ENCODE assay signal across 8 cellular contexts in the genomic region with DNA sequence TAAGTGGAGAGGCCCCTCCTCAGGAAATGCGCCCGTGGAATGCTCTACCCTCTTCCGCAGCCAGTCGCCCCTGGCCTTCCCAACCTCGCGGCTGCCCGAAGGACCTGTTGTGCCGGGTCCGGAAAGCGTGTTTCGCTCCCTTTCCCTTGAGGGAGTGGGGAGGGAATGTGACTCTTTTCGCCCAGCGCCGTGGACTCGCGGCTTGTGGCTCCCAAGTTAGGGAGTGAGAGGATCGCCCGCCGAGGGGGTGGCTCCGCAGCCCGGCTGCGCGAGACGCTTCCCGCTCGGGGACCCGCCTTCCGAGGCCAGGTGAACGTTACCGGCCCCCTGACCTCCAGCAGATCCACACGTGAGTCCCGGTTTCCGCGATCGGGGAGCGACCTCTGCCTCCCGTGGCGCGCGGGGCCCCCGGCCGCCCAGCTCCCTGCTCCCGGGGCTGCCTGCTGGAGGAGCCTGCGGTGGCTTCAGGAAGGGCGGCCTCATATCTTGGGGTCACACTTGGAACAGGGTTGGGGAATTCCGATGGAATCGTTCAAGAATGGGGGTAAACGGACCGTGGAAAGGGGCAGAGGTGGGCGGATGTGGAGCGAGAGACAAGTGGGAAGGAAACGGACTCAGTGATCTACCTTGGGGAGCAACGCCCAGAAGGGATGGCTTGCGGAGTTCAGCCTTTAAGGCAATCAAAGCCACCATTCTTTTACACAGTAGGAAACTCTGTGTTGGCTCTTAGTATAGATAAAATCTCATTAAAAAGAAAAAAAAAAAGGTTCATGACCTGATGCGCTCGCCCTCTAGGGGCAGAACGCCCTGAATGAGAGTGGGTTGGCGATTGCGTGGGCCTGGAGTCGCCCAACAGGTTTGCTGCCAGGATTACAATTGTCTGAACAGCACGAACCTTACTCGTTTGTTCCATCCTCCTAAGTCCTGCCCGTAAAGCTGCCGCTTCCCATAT. TPM values are rescaled to one million over a fixed set of nuclear protein-coding genes. Genes with fewer than 3 reads are reported as not detected.
DNase-seq lines count a peak whose midpoint lies in the region; ATAC-seq lines count a peak whose summit lies in the region.

No MANE protein-coding gene starts in this region.

- H3K9me3 Mint-ChIP-seq in stimulated activated naive B cell treated with anti-CD40 and anti-IgM and Interleukin-4, amounts not matched to agents 10 μg/mL and 1 μg/mL and 100 μg/mL, for 72 hours, result peaks cover 2 to 7% of the 10 kb centered on the region in 2 donors

- H3K4me3 Mint-ChIP-seq in stimulated activated naive B cell treated with anti-CD40 and anti-IgM and Interleukin-4, amounts not matched to agents 10 μg/mL and 1 μg/mL and 100 μg/mL, for 72 hours, result peak overlapping the region; percentile 62 to 81

- ATAC-seq in GM19397 (IDR thresholded peaks at IDR 0.05; ENCODE audit: unreplicated experiment) (peak; percentile 3), left lobe of liver (peak; percentile 72), HG02884 (IDR thresholded peaks at IDR 0.05; ENCODE audit: unreplicated experiment) (no peak), GM19328 (IDR thresholded peaks at IDR 0.05; ENCODE audit: unreplicated experiment) (no peak)
- ATAC-seq in stimulated activated naive B cell treated with anti-CD40 and anti-IgM and Interleukin-4, amounts not matched to agents 10 μg/mL and 1 μg/mL and 100 μg/mL, for 72 hours (replicated peaks), result peak; percentile 33 to 58

- H3K27me3 Mint-ChIP-seq in stimulated activated naive B cell treated with anti-CD40 and anti-IgM and Interleukin-4, amounts not matched to agents 10 μg/mL and 1 μg/mL and 100 μg/mL, for 72 hours, result peaks cover 41 to 53% of the 10 kb centered on the region in 2 donors

- H3K36me3 Mint-ChIP-seq in stimulated activated naive B cell treated with anti-CD40 and anti-IgM and Interleukin-4, amounts not matched to agents 10 μg/mL and 1 μg/mL and 100 μg/mL, for 72 hours, result no peaks in the 10 kb centered on the region

- peaks cover 6 to 12% of the 10 kb centered on the region in 2 donors for H3K4me1 Mint-ChIP-seq in stimulated activated naive B cell treated with anti-CD40 and anti-IgM and Interleukin-4, amounts not matched to agents 10 μg/mL and 1 μg/mL and 100 μg/mL, for 72 hours

- no peak overlapping the region for H3K27ac Mint-ChIP-seq in stimulated activated naive B cell treated with anti-CD40 and anti-IgM and Interleukin-4, amounts not matched to agents 10 μg/mL and 1 μg/mL and 100 μg/mL, for 72 hours

- DNase-seq in AG08395 (ENCODE audit: low spot score), result peak; percentile 22
- DNase-seq in RPMI7951 (ENCODE audit: low read depth), result peak; percentile 39
- peak; percentile 10 for DNase-seq in cerebellum (ENCODE audit: low spot score)
- peak; percentile 78 for DNase-seq in left lobe of liver (ENCODE audit: low spot score)
- no peak for DNase-seq in stimulated activated naive B cell treated with anti-CD40 and anti-IgM and Interleukin-4, amounts not matched to agents 10 μg/mL and 1 μg/mL and 100 μg/mL, for 72 hours

RNA-seq across cellular contexts. Expression of a gene that starts 0.9 kb away (rescaled TPM):
- 16.8 and 17.4 TPM in 2 replicates for total RNA-seq in RPMI7951 (2014; rRNA removed; shearing (Covaris generic))
- 6.7 TPM for total RNA-seq in cerebellum
- total RNA-seq in left lobe of liver, result 49.7 TPM

Comparison
In these comparisons a context has a peak if more than half of its experiments do, and no peak if none do; other contexts are left out.
1. ATAC-seq: peak in GM19397 (single experiment), left lobe of liver (single experiment) and stimulated activated naive B cell treated with anti-CD40 and anti-IgM and Interleukin-4, amounts not matched to agents 10 μg/mL and 1 μg/mL and 100 μg/mL, for 72 hours (2 of 2); none in HG02884 (single experiment) and GM19328 (single experiment).